In the genomic region with DNA sequence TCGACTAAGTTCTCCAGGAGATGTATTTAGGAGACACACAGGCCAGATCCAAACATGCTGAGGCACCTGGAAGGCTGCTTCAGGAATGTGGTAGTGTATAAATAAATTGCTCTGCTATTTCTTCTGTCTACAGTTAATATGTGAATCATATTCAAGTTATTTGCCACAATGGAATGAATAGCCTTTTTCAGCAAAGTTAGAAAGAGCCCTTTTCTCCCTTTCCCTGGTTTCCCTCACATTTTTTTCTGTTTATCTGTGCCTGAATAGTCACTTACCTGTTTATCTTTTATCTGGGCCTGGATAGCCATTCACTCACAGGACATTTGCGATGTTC, we compare ENCODE assay signal across 18 cellular contexts. TPM values are rescaled to one million over a fixed set of nuclear protein-coding genes. Genes with fewer than 3 reads are reported as not detected.
DNase-seq lines count a peak whose midpoint lies in the region; ATAC-seq and TF ChIP-seq lines count a peak whose summit lies in the region.
"Had no signal": no experiment of that assay in that cellular context is flagged by ENCODE, and none has a peak within 500 bp of the region (broad histone marks: within the 10 kb centered on the region; RNA-seq: fewer than 3 reads in every experiment).

No MANE protein-coding gene starts in this region.

- H3K79me2 ChIP-seq in SK-N-SH (ENCODE audit: insufficient read depth): no peaks in the 10 kb centered on the region

- H3K9me3 ChIP-seq in SK-N-SH (no peaks in the 10 kb centered on the region), esophagus muscularis mucosa (no peaks in the 10 kb centered on the region)
- H3K9me3 ChIP-seq: A549, SJCRH30 had no signal

- 0 out of 4 replicates have a peak, but pooled peaks cover 0 to 7% of the 10 kb centered on the region in 2 experiments for H3K4me1 ChIP-seq in SK-N-SH (ENCODE audit: control insufficient read depth in 1 of 2, insufficient read depth in 2 of 2, low read depth in 1 of 2, low read length in 1 of 2)
- H3K4me1 ChIP-seq in esophagus muscularis mucosa: peaks cover 3 to 22% (median 16%) of the 10 kb centered on the region in 4 donors
- peaks cover 8% of the 10 kb centered on the region for H3K4me1 ChIP-seq in rectal smooth muscle tissue (ENCODE audit: control insufficient read depth, insufficient read depth, low read length)
- H3K4me1 ChIP-seq: A549, SJCRH30 had no signal

- no peak overlapping the region for H3K4me3 Mint-ChIP-seq in activated T-cell treated with anti-CD3 and anti-CD28 coated beads, Interleukin-2, amount 50 U/mL, for 24 hours
- H3K4me3 Mint-ChIP-seq: CD4-positive, alpha-beta T cell had no signal

- H3K27me3 ChIP-seq in SK-N-SH (ENCODE audit: insufficient read depth) (no peaks in the 10 kb centered on the region), esophagus muscularis mucosa (no peaks in the 10 kb centered on the region), rectal smooth muscle tissue (ENCODE audit: control insufficient read depth, insufficient read depth, low read length) (no peaks in the 10 kb centered on the region)
- H3K27me3 ChIP-seq: SJCRH30 had no signal

- H3F3A ChIP-seq in SK-N-SH (replicated peaks; ENCODE audit: insufficient read depth): no peaks in the 10 kb centered on the region

- H3K4me3 ChIP-seq in SK-N-SH (ENCODE audit: low read depth in 2 of 2, low read length in 1 of 2): no peak overlapping the region
- peak overlapping the region in 3 of 4 donors; percentile 5 to 30 (median 9) for H3K4me3 ChIP-seq in esophagus muscularis mucosa
- H3K4me3 ChIP-seq in rectal smooth muscle tissue (ENCODE audit: low read length): no peak overlapping the region
- H3K4me3 ChIP-seq: A549, SJCRH30 had no signal

- POLR2A ChIA-PET in SK-N-SH (lab: Yijun Ruan, JAX): no interaction called here

- H3K27ac ChIP-seq in SK-N-SH (ENCODE audit: low read depth in 2 of 2, low read length in 1 of 2) (no peak overlapping the region), esophagus muscularis mucosa (replicated peaks in 1 of 4) (peak overlapping the region; percentile 68 to 79 (median 74)), rectal smooth muscle tissue (ENCODE audit: low read depth, low read length) (peak overlapping the region; percentile 65)
- H3K27ac ChIP-seq: A549, SJCRH30 had no signal

- intact Hi-C loops in esophagus muscularis mucosa (cut with DNase I): no loop called here

- no peaks in the 10 kb centered on the region for H3K27me3 Mint-ChIP-seq in activated T-cell treated with anti-CD3 and anti-CD28 coated beads, Interleukin-2, amount 50 U/mL, for 24 hours
- H3K27me3 Mint-ChIP-seq: CD4-positive, alpha-beta T cell had no signal

- no peak for TF ChIP-seq EP300 in SK-N-SH (IDR thresholded peaks at IDR 0.05; ENCODE audit: borderline replicate concordance in 1 of 2, low read depth in 1 of 2, low read length in 1 of 2)
- no peak for TF ChIP-seq EP300 in esophagus muscularis mucosa (IDR thresholded peaks at IDR 0.05)

- DNase-seq in ELR (ENCODE audit: low read depth) (peak; percentile 5), SK-N-SH (no peak), esophagus muscularis mucosa (ENCODE audit: extremely low spot score) (no peak), Kasumi-1 (lab: John Stamatoyannopoulos, UW) (no peak)
- no peak for DNase-seq in activated T-cell treated with anti-CD3 and anti-CD28 coated beads, Interleukin-2, amount 50 U/mL, for 24 hours
- DNase-seq: Calu3; CD4-positive, alpha-beta T cell; DMS79; Karpas-422; NCI-H1436 treated with DMSO at 0.1 percent for 48 hours; NCI-H2081; NCI-H510A treated with DMSO at 0.1 percent for 48 hours; RPMI8226; SJCRH30 had no signal

- TF ChIP-seq CTCF in SK-N-SH (IDR thresholded peaks at IDR 0.05) (no peak), esophagus muscularis mucosa (IDR thresholded peaks at IDR 0.05) (no peak)

- no peak overlapping the region for H3K9ac ChIP-seq in SK-N-SH
- no peak overlapping the region for H3K9ac ChIP-seq in rectal smooth muscle tissue (ENCODE audit: low read length)

- no peaks in the 10 kb centered on the region for H3K36me3 Mint-ChIP-seq in activated T-cell treated with anti-CD3 and anti-CD28 coated beads, Interleukin-2, amount 50 U/mL, for 24 hours (ENCODE audit: low read depth)

- TF ChIP-seq POLR2A in esophagus muscularis mucosa (IDR thresholded peaks at IDR 0.05; ENCODE audit: low read depth): no peak

- H3K36me3 ChIP-seq in SK-N-SH (replicated peaks in 1 of 2; ENCODE audit: control insufficient read depth in 1 of 2, insufficient read depth in 2 of 2, low read length in 1 of 2) (no peaks in the 10 kb centered on the region), esophagus muscularis mucosa (no peaks in the 10 kb centered on the region), rectal smooth muscle tissue (ENCODE audit: control insufficient read depth, insufficient read depth, low read length) (no peaks in the 10 kb centered on the region)
- H3K36me3 ChIP-seq: SJCRH30 had no signal

- no peaks in the 10 kb centered on the region for H3K9me2 ChIP-seq in SK-N-SH

- H3K9me3 Mint-ChIP-seq in activated T-cell treated with anti-CD3 and anti-CD28 coated beads, Interleukin-2, amount 50 U/mL, for 24 hours: no peaks in the 10 kb centered on the region
- H3K9me3 Mint-ChIP-seq: CD4-positive, alpha-beta T cell had no signal

- peak overlapping the region; percentile 59; the same call in 1 of the 2 replicates for H2AFZ ChIP-seq in SK-N-SH (ENCODE audit: low read depth)

- no peak overlapping the region for H3K27ac Mint-ChIP-seq in activated T-cell treated with anti-CD3 and anti-CD28 coated beads, Interleukin-2, amount 50 U/mL, for 24 hours
- H3K27ac Mint-ChIP-seq: CD4-positive, alpha-beta T cell had no signal

- 70% methylated on average over 2 of the region's 2 CpGs for WGBS in SK-N-SH (ENCODE audit: low lambda C conversion rate)
- WGBS in esophagus muscularis mucosa: 45% methylated on average over 2 of the region's 2 CpGs

- no peak for TF ChIP-seq RAD21 in SK-N-SH (IDR thresholded peaks at IDR 0.05; ENCODE audit: low read length)

- ATAC-seq in HG03039 (IDR thresholded peaks at IDR 0.05; ENCODE audit: unreplicated experiment) (no peak), GM18867 (IDR thresholded peaks at IDR 0.05; ENCODE audit: unreplicated experiment) (no peak)

- H3K4me2 ChIP-seq in SK-N-SH: peak overlapping the region; percentile 31; the same call in 1 of the 2 replicates
- H3K4me2 ChIP-seq: A549 had no signal

- CTCF ChIA-PET in SK-N-SH (lab: Yijun Ruan, JAX): interaction anchor here (0.6 kb wide), 1 partner anchor 37 kb away, joined by 3 read pairs; no protein-coding TSS in a partner anchor

- H3K4me1 Mint-ChIP-seq in activated T-cell treated with anti-CD3 and anti-CD28 coated beads, Interleukin-2, amount 50 U/mL, for 24 hours (ENCODE audit: low read depth): no peaks in the 10 kb centered on the region

- no peaks in the 10 kb centered on the region for H4K20me1 ChIP-seq in SK-N-SH (ENCODE audit: insufficient read depth)

TF ChIP-seq in SK-N-SH, 30 proteins besides CTCF, POLR2A, EP300 and RAD21:
- TF ChIP-seq TCF12 (IDR thresholded peaks at IDR 0.05): no peak
- TF ChIP-seq JUND (IDR thresholded peaks at IDR 0.05): 0 out of 2 replicates have a peak, but pooled peaks have one; percentile 6

RNA-seq across cellular contexts. Expression of gene CLINT1, which starts 44.1 kb away (rescaled TPM):
- polyA plus RNA-seq in SK-N-SH (2012; rRNA removed): 65.4 and 105 TPM in 2 replicates
- polyA plus RNA-seq in SK-N-SH (2012; cell fraction: cytosol; rRNA removed): 46.0 and 56.1 TPM in 2 replicates
- 136 and 198 TPM in 2 replicates for polyA plus RNA-seq in SK-N-SH (2012; cell fraction: nucleus; rRNA removed)
- total RNA-seq in esophagus muscularis mucosa: 100 to 1,000 TPM in 2 of 4 donors, 10 to 100 TPM in 2; 84.3 to 118 (median 107) TPM

Comparison
In these comparisons a context has a peak if more than half of its experiments do, and no peak if none do; other contexts are left out.
1. H3K27ac ChIP-seq: peak in esophagus muscularis mucosa (4 of 4) and rectal smooth muscle tissue (single experiment); none in SK-N-SH (0 of 2).
2. H3K4me3 ChIP-seq: peak in esophagus muscularis mucosa (3 of 4); none in SK-N-SH (0 of 2) and rectal smooth muscle tissue (single experiment).